ENCODE assay signal across 26 cellular contexts in the genomic region with DNA sequence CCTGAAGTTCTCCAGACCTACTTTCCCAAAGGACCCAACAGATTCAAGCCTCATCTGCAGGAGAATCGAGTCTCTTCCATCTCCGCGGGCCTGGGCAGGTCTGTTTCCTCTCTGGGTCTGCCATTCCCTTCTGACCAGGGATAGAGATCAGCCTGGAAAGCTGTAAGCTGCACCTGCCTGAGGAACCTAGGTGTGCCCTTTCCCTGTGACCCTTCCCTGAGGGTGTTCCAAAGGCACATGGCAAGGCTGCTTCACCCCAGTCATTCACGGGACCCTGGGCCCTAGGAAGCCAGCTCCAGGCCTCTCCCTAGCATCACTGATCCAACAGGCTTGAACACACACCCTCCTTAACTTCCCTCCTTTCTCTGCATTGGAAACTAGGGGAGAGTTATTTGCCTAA.
DNase-seq lines count a peak whose midpoint lies in the region; ATAC-seq lines count a peak whose summit lies in the region.
"Had no signal": no experiment of that assay in that cellular context is flagged by ENCODE, and none has a peak within 500 bp of the region (broad histone marks: within the 10 kb centered on the region; RNA-seq: fewer than 3 reads in every experiment).

No MANE protein-coding gene starts in this region.

- no peak overlapping the region for H3K4me3 ChIP-seq in adipocyte (ENCODE audit: low read length)
- H3K4me3 ChIP-seq: heart right ventricle, Peyer's patch, SJCRH30 had no signal

- H3K9ac ChIP-seq in adipocyte (ENCODE audit: low read length): peak overlapping the region; percentile 20

- H3K4me1 Mint-ChIP-seq in activated T-cell treated with anti-CD3 and anti-CD28 coated beads, Interleukin-2, amount 50 U/mL, for 72 hours (ENCODE audit: low read depth): no peaks in the 10 kb centered on the region
- H3K4me1 Mint-ChIP-seq: B cell had no signal

- H3K9me3 Mint-ChIP-seq in activated T-cell treated with anti-CD3 and anti-CD28 coated beads, Interleukin-2, amount 50 U/mL, for 72 hours: peaks cover 8 to 14% of the 10 kb centered on the region in 2 donors
- H3K9me3 Mint-ChIP-seq: neural crest cell had no signal

- peaks cover 19% of the 10 kb centered on the region for H3K4me1 ChIP-seq in adipocyte (ENCODE audit: control insufficient read depth, insufficient read depth, low read length)
- H3K4me1 ChIP-seq: Peyer's patch, SJCRH30 had no signal

- no peak for ATAC-seq in activated T-cell treated with anti-CD3 and anti-CD28 coated beads, Interleukin-2, amount 50 U/mL, for 72 hours (replicated peaks in 1 of 2)
- ATAC-seq in left lobe of liver: no peak
- ATAC-seq: heart right ventricle, sciatic nerve had no signal

- DNase-seq in activated T-cell treated with anti-CD3 and anti-CD28 coated beads, Interleukin-2, amount 50 U/mL, for 1 hour: peak; percentile 8
- DNase-seq in activated T-cell treated with anti-CD3 and anti-CD28 coated beads, Interleukin-2, amount 50 U/mL, for 72 hours: no peak
- DNase-seq in adipocyte (ENCODE audit: low read depth) (no peak), left lobe of liver (ENCODE audit: low spot score) (peak; percentile 31), RPMI8226 (no peak), LoVo (ENCODE audit: low spot score) (no peak), ecto neural progenitor cell (ENCODE audit: low spot score) (no peak), AG08395 (ENCODE audit: low spot score) (no peak)
- DNase-seq: activated CD4-positive, CD25-positive, alpha-beta regulatory T cell treated with anti-CD3 and anti-CD28 coated beads, Interleukin-2, amount 50 U/mL, for 72 hours; activated CD8-positive, alpha-beta memory T cell treated with anti-CD3 and anti-CD28 coated beads for 24 hours; activated gamma-delta T cell; activated naive CD8-positive, alpha-beta T cell treated with anti-CD3 and anti-CD28 coated beads, Interleukin-2, amount 10 ng/mL, durations not matched to agents 7 days and 5 days; CD8-positive, alpha-beta memory T cell; heart right ventricle; NCI-H1092; NCI-H1694 treated with DMSO at 0.1 percent for 48 hours; NCI-H510A treated with DMSO at 0.1 percent for 48 hours; NK-92 treated with Interleukin-12 subunit alpha and Interleukin-12 subunit beta, amount 100 ng/mL, for 24 hours; Peyer's patch; SJCRH30; stimulated activated naive CD4-positive, alpha-beta T cell had no signal

- no peak overlapping the region for H3K27ac Mint-ChIP-seq in activated T-cell treated with anti-CD3 and anti-CD28 coated beads, Interleukin-2, amount 50 U/mL, for 72 hours
- H3K27ac Mint-ChIP-seq: activated naive CD8-positive, alpha-beta T cell treated with anti-CD3 and anti-CD28 coated beads, Interleukin-2, amount 10 ng/mL, durations not matched to agents 7 days and 5 days; B cell; progenitor cell of endocrine pancreas had no signal

- H3K9me3 ChIP-seq in adipocyte (ENCODE audit: control insufficient read depth, low read length): peaks cover 8% of the 10 kb centered on the region
- H3K9me3 ChIP-seq: SJCRH30 had no signal

- H3K36me3 ChIP-seq in adipocyte (ENCODE audit: control insufficient read depth, insufficient read depth, low read length, severe bottlenecking): no peaks in the 10 kb centered on the region
- H3K36me3 ChIP-seq: heart right ventricle, Peyer's patch, SJCRH30 had no signal

- peaks cover 12% of the 10 kb centered on the region for H3K27me3 Mint-ChIP-seq in activated T-cell treated with anti-CD3 and anti-CD28 coated beads, Interleukin-2, amount 50 U/mL, for 72 hours (ENCODE audit: low read depth)

- H3K4me3 Mint-ChIP-seq in activated T-cell treated with anti-CD3 and anti-CD28 coated beads, Interleukin-2, amount 50 U/mL, for 72 hours: no peak overlapping the region
- H3K4me3 Mint-ChIP-seq: activated naive CD8-positive, alpha-beta T cell treated with anti-CD3 and anti-CD28 coated beads, Interleukin-2, amount 10 ng/mL, durations not matched to agents 7 days and 5 days; B cell; central memory CD8-positive, alpha-beta T cell; neural crest cell had no signal

- no peaks in the 10 kb centered on the region for H3K27me3 ChIP-seq in adipocyte (replicated peaks; ENCODE audit: control insufficient read depth, insufficient read depth, low read length)
- H3K27me3 ChIP-seq: Peyer's patch, SJCRH30 had no signal

- H3K36me3 Mint-ChIP-seq in activated T-cell treated with anti-CD3 and anti-CD28 coated beads, Interleukin-2, amount 50 U/mL, for 72 hours (ENCODE audit: insufficient read depth in 2 of 2): peaks cover 6% of the 10 kb centered on the region in 2 donors
- H3K36me3 Mint-ChIP-seq: activated naive CD8-positive, alpha-beta T cell treated with anti-CD3 and anti-CD28 coated beads, Interleukin-2, amount 10 ng/mL, durations not matched to agents 7 days and 5 days; CD8-positive, alpha-beta memory T cell had no signal

Comparison
In these comparisons a context has a peak if more than half of its experiments do, and no peak if none do; other contexts are left out.
1. DNase-seq: peak in activated T-cell treated with anti-CD3 and anti-CD28 coated beads, Interleukin-2, amount 50 U/mL, for 1 hour (single experiment) and left lobe of liver (single experiment); none in activated T-cell treated with anti-CD3 and anti-CD28 coated beads, Interleukin-2, amount 50 U/mL, for 72 hours (0 of 2), adipocyte (single experiment), RPMI8226 (single experiment), LoVo (single experiment), ecto neural progenitor cell (single experiment) and AG08395 (single experiment).